In genomic region chr21:34446946-34447345, GRCh38 we compare ENCODE assay signal across 6 cellular contexts. TPM values are rescaled to one million over a fixed set of nuclear protein-coding genes. Genes with fewer than 3 reads are reported as not detected.
"Had no signal": no experiment of that assay in that cellular context is flagged by ENCODE, and none has a peak within 500 bp of the region (broad histone marks: within the 10 kb centered on the region; RNA-seq: fewer than 3 reads in every experiment).

No MANE protein-coding gene starts in this region.

RNA-seq across cellular contexts. Expression of gene SMIM34, which starts 23.2 kb away (rescaled TPM):
- total RNA-seq: K562, M059J, PC-3, Peyer's patch, SJSA1 had no signal
- polyA plus RNA-seq: K562, SK-N-SH had no signal
